In the genomic region with DNA sequence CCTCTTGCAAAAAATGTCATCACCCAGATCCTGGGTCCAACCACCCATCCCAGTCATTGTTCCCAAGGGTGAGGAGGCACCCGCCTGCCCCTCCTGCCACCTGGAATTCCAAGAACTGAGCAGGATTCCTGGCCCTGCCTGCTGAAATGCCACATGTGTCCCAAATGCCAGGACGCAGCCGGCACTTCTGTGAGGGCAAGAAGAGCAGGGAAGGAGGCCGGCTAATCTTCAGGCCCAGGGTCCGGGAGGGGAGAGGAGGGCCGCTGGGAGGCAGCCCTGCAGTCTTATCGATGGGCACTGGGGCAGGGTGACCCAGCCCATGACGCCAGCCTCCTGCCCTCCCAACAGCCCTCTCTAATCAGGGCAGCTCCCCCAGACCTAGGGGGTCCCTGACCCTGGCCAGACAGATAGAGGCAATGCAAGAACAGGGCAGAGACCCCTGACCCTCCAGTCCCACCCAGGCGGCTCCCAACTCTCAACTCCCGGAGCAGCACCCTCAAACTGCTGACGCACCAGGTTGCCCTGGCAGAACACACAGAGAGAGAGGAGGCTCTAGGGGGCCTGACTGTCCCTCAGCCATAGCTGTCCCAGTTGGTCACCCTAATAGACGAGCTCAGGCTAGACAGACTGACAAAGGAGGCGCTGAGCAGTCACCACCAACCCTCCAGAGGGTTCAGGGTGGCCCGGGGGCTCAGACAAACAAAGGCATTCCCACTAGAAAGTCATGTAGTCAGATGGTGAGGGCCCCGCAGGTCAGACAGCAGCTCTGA, we compare ENCODE assay signal across 8 cellular contexts. TPM values are rescaled to one million over a fixed set of nuclear protein-coding genes. Genes with fewer than 3 reads are reported as not detected.
DNase-seq lines count a peak whose midpoint lies in the region; ATAC-seq and TF ChIP-seq lines count a peak whose summit lies in the region.

No MANE protein-coding gene starts in this region.

- H3K27me3 Mint-ChIP-seq in stimulated activated naive CD8-positive, alpha-beta T cell treated with anti-CD3 and anti-CD28 coated beads, Interleukin-15, Interleukin-2, amounts not matched to agents 100 ng/mL and 50 ng/mL, for 24 hours, result no peaks in the 10 kb centered on the region

- ATAC-seq in stimulated activated naive CD8-positive, alpha-beta T cell treated with anti-CD3 and anti-CD28 coated beads, Interleukin-15, Interleukin-2, amounts not matched to agents 100 U/mL and 50 U/mL, for 24 hours, result no peak
- ATAC-seq in body of pancreas, result no peak
- ATAC-seq in HG02798 (IDR thresholded peaks at IDR 0.05; ENCODE audit: poor library complexity, unreplicated experiment), result no peak
- ATAC-seq in GM18502 (IDR thresholded peaks at IDR 0.05; ENCODE audit: poor library complexity, unreplicated experiment), result no peak

- H3K36me3 ChIP-seq in body of pancreas (replicated peaks in 1 of 2; ENCODE audit: insufficient read depth in 1 of 2, low read depth in 2 of 2) (no peaks in the 10 kb centered on the region), mucosa of rectum (ENCODE audit: control insufficient read depth in 2 of 2, insufficient read depth in 2 of 2, low read length in 2 of 2) (peaks cover 0 to under 1% of the 10 kb centered on the region in 2 donors)

- peaks cover 54% of the 10 kb centered on the region for H3K4me1 Mint-ChIP-seq in stimulated activated naive CD8-positive, alpha-beta T cell treated with anti-CD3 and anti-CD28 coated beads, Interleukin-15, Interleukin-2, amounts not matched to agents 100 ng/mL and 50 ng/mL, for 24 hours (ENCODE audit: low read depth)

- no peak for TF ChIP-seq CTCF in body of pancreas (IDR thresholded peaks at IDR 0.05)

- no peak for DNase-seq in stimulated activated naive CD8-positive, alpha-beta T cell treated with anti-CD3 and anti-CD28 coated beads, Interleukin-15, Interleukin-2, amounts not matched to agents 100 U/mL and 50 U/mL, for 24 hours
- DNase-seq in body of pancreas, result no peak
- no peak for DNase-seq in HCEC 1CT
- DNase-seq in DMS79 treated with DMSO at 0.1 percent for 48 hours (lab: John Stamatoyannopoulos, UW), result no peak

- no peak for TF ChIP-seq POLR2A in body of pancreas (IDR thresholded peaks at IDR 0.05)

- H3K9me3 Mint-ChIP-seq in stimulated activated naive CD8-positive, alpha-beta T cell treated with anti-CD3 and anti-CD28 coated beads, Interleukin-15, Interleukin-2, amounts not matched to agents 100 ng/mL and 50 ng/mL, for 24 hours, result no peaks in the 10 kb centered on the region

- peak overlapping the region; percentile 100 for H3K4me3 Mint-ChIP-seq in stimulated activated naive CD8-positive, alpha-beta T cell treated with anti-CD3 and anti-CD28 coated beads, Interleukin-15, Interleukin-2, amounts not matched to agents 100 ng/mL and 50 ng/mL, for 24 hours

- H3K4me3 ChIP-seq in body of pancreas (peak overlapping the region; percentile 71 to 75), mucosa of rectum (ENCODE audit: low read length in 2 of 2) (peak overlapping the region; percentile 81 to 82)

- WGBS in body of pancreas, 2 donors, result 48 to 51% methylated on average over 4 to 14 of the region's 15 CpGs

- H3K4me1 ChIP-seq in body of pancreas (peaks cover 45% of the 10 kb centered on the region), mucosa of rectum (ENCODE audit: control insufficient read depth in 2 of 2, insufficient read depth in 2 of 2, low read length in 2 of 2) (peaks cover 12 to 13% of the 10 kb centered on the region in 2 donors)

- H3K9me3 ChIP-seq in body of pancreas (no peaks in the 10 kb centered on the region), mucosa of rectum (ENCODE audit: control insufficient read depth in 2 of 2, low read length in 2 of 2) (no peaks in the 10 kb centered on the region)

- intact Hi-C loops in body of pancreas (cut with DNase I), result no loop called here

- peak overlapping the region; percentile 94 for H3K27ac Mint-ChIP-seq in stimulated activated naive CD8-positive, alpha-beta T cell treated with anti-CD3 and anti-CD28 coated beads, Interleukin-15, Interleukin-2, amounts not matched to agents 100 ng/mL and 50 ng/mL, for 24 hours

- H3K9ac ChIP-seq in mucosa of rectum (ENCODE audit: low read depth in 1 of 2, low read length in 2 of 2), result peak overlapping the region in 1 of 2 donors; percentile 83

- H3K27me3 ChIP-seq in body of pancreas, result no peaks in the 10 kb centered on the region
- no peaks in the 10 kb centered on the region for H3K27me3 ChIP-seq in mucosa of rectum (ENCODE audit: control insufficient read depth in 2 of 2, insufficient read depth in 2 of 2, low read length in 2 of 2)

- H3K36me3 Mint-ChIP-seq in stimulated activated naive CD8-positive, alpha-beta T cell treated with anti-CD3 and anti-CD28 coated beads, Interleukin-15, Interleukin-2, amounts not matched to agents 100 ng/mL and 50 ng/mL, for 24 hours (ENCODE audit: low read depth), result peaks cover 5% of the 10 kb centered on the region

- H3K27ac ChIP-seq in body of pancreas (no peak overlapping the region), mucosa of rectum (ENCODE audit: low read depth in 2 of 2, low read length in 2 of 2) (no peak overlapping the region)

RNA-seq across cellular contexts. Expression of a gene that starts 1.5 kb away (rescaled TPM):
- total RNA-seq in body of pancreas, result 10 to 100 TPM; 64.3 to 78.8 TPM

RNA-seq across cellular contexts. Expression of a gene that starts 16.9 kb away (rescaled TPM):
- 1 to 10 TPM in 1 of 2 donors, not detected in 1; 1.3 TPM for total RNA-seq in body of pancreas

RNA-seq across cellular contexts. Expression of a gene that starts 16.9 kb away (rescaled TPM):
- total RNA-seq in body of pancreas, result 10 to 100 TPM; 66.7 to 91.0 TPM

RNA-seq across cellular contexts. Expression of a gene that starts 29.4 kb away (rescaled TPM):
- under 1 TPM; 0.78 to 0.99 TPM for total RNA-seq in body of pancreas

RNA-seq across cellular contexts. Expression of a gene that starts 49.7 kb away (rescaled TPM):
- 10 to 100 TPM; 16.6 to 20.1 TPM for total RNA-seq in body of pancreas
